16 cellular contexts compared by ENCODE assay signal in genomic region chr1:76068542-76068941, GRCh38. TPM values are rescaled to one million over a fixed set of nuclear protein-coding genes. Genes with fewer than 3 reads are reported as not detected.
A peak's percentile ranks its signal among the peaks of the same experiment; 100 is the strongest.
DNase-seq lines count a peak whose midpoint lies in the region; ATAC-seq, FAIRE-seq and TF ChIP-seq lines count a peak whose summit lies in the region.
"Had no signal": no experiment of that assay in that cellular context is flagged by ENCODE, and none has a peak within 500 bp of the region (broad histone marks: within the 10 kb centered on the region; RNA-seq: fewer than 3 reads in every experiment).

No MANE protein-coding gene starts in this region.

- peak overlapping the region; percentile 30 for H3K4me2 ChIP-seq in astrocyte (ENCODE audit: low read length)

- H3K27ac ChIP-seq in left ventricle myocardium inferior (replicated peaks), result peak overlapping the region; percentile 64
- no peak overlapping the region for H3K27ac ChIP-seq in astrocyte (ENCODE audit: low read depth, low read length)
- peak overlapping the region; percentile 30 to 35 for H3K27ac ChIP-seq in uterus
- H3K27ac ChIP-seq: HL-60 had no signal

- peaks cover 19% of the 10 kb centered on the region for H3K4me1 ChIP-seq in left ventricle myocardium inferior
- H3K4me1 ChIP-seq in astrocyte (ENCODE audit: insufficient read depth, low read length), result peaks cover 7% of the 10 kb centered on the region
- H3K4me1 ChIP-seq in uterus, result no peaks in the 10 kb centered on the region

- H3K27me3 Mint-ChIP-seq in astrocyte (ENCODE audit: low read depth, unreplicated experiment), result peaks cover 5% of the 10 kb centered on the region

- no peaks in the 10 kb centered on the region for H4K20me1 ChIP-seq in astrocyte (ENCODE audit: insufficient read depth, low read length)

- H3K4me3 ChIP-seq in left ventricle myocardium inferior, result no peak overlapping the region
- H3K4me3 ChIP-seq in astrocyte (ENCODE audit: insufficient read depth, low read depth, low read length), result no peak overlapping the region
- no peak overlapping the region for H3K4me3 ChIP-seq in uterus
- H3K4me3 ChIP-seq: transverse colon had no signal

- no peak for TF ChIP-seq POLR2A in uterus (IDR thresholded peaks at IDR 0.05)

- no peak for DNase-seq in left ventricle myocardium inferior
- DNase-seq in Right ventricle myocardium inferior (ENCODE audit: missing footprints), result no peak
- DNase-seq in astrocyte (ENCODE audit: low read depth), result peak; percentile 37
- DNase-seq in hepatic stellate cell (ENCODE audit: low spot score), result peak; percentile 12
- no peak for DNase-seq in uterus
- DNase-seq in NCI-H1417 (lab: John Stamatoyannopoulos, UW), result no peak
- DNase-seq in activated gamma-delta T cell (lab: John Stamatoyannopoulos, UW), result no peak
- DNase-seq: amygdala; GOT3; NCI-H2107; stimulated activated CD8-positive, alpha-beta memory T cell treated with anti-CD3 and anti-CD28 coated beads, Interleukin-4, amount 100 ng/mL, for 48 hours; transverse colon had no signal

- no peaks in the 10 kb centered on the region for H3K9me3 ChIP-seq in left ventricle myocardium inferior (replicated peaks)
- no peaks in the 10 kb centered on the region for H3K9me3 ChIP-seq in astrocyte (ENCODE audit: insufficient read depth, low read depth, low read length)
- H3K9me3 ChIP-seq in uterus, result no peaks in the 10 kb centered on the region
- H3K9me3 ChIP-seq: transverse colon had no signal

- no peak for TF ChIP-seq CTCF in left ventricle myocardium inferior (IDR thresholded peaks at IDR 0.05; ENCODE audit: borderline replicate concordance)
- TF ChIP-seq CTCF in astrocyte (IDR thresholded peaks at IDR 0.05; ENCODE audit: insufficient read depth, low read depth, low read length), result no peak
- TF ChIP-seq CTCF in uterus (IDR thresholded peaks at IDR 0.05), result no peak

- no peaks in the 10 kb centered on the region for H3K36me3 ChIP-seq in left ventricle myocardium inferior
- H3K36me3 ChIP-seq in astrocyte (ENCODE audit: insufficient read depth, low read length), result no peaks in the 10 kb centered on the region
- H3K36me3 ChIP-seq in uterus, result no peaks in the 10 kb centered on the region
- H3K36me3 ChIP-seq: transverse colon had no signal

- H3K36me3 Mint-ChIP-seq in astrocyte (ENCODE audit: low read depth, unreplicated experiment), result no peaks in the 10 kb centered on the region
- H3K36me3 Mint-ChIP-seq: mesothelial cell of epicardium had no signal

- H3K27me3 ChIP-seq in left ventricle myocardium inferior (ENCODE audit: low read depth) (no peaks in the 10 kb centered on the region), astrocyte (ENCODE audit: insufficient read depth, low read length) (no peaks in the 10 kb centered on the region), uterus (no peaks in the 10 kb centered on the region)
- H3K27me3 ChIP-seq: transverse colon had no signal

- H3K9me3 Mint-ChIP-seq in astrocyte (ENCODE audit: unreplicated experiment), result no peaks in the 10 kb centered on the region

- no peak overlapping the region for H2AFZ ChIP-seq in astrocyte (ENCODE audit: low read depth, low read length)

- peaks cover 31% of the 10 kb centered on the region for H3K4me1 Mint-ChIP-seq in astrocyte (ENCODE audit: low read depth, unreplicated experiment)

- intact Hi-C loops in left ventricle myocardium inferior (cut with micrococcal nuclease), result no loop called here
- intact Hi-C loops in Right ventricle myocardium inferior (cut with DNase I), result no loop called here
- intact Hi-C loops in uterus (cut with DNase I; ENCODE audit: low total_unique reads), result no loop called here

- H3K4me3 Mint-ChIP-seq in astrocyte (ENCODE audit: unreplicated experiment), result no peak overlapping the region
- H3K4me3 Mint-ChIP-seq: mesothelial cell of epicardium had no signal

- H3K79me2 ChIP-seq in astrocyte (ENCODE audit: insufficient read depth, low read length), result no peaks in the 10 kb centered on the region

- H3K9ac ChIP-seq in astrocyte (ENCODE audit: low read length), result no peak overlapping the region

- FAIRE-seq in astrocyte (lab: Jason Lieb, UNC), result no peak

- no peak overlapping the region for H3K27ac Mint-ChIP-seq in astrocyte (ENCODE audit: unreplicated experiment)
- H3K27ac Mint-ChIP-seq: mesothelial cell of epicardium had no signal

- ATAC-seq in Right ventricle myocardium inferior (no peak), HG03342 (IDR thresholded peaks at IDR 0.05; ENCODE audit: unreplicated experiment) (no peak)
- ATAC-seq: activated CD4-positive, CD25-positive, alpha-beta regulatory T cell treated with anti-CD3 and anti-CD28 coated beads, Interleukin-2, amount 50 U/mL, for 24 hours had no signal

RNA-seq across cellular contexts. Expression of gene ST6GALNAC3, which starts 6.0 kb away (rescaled TPM):
- total RNA-seq in left ventricle myocardium inferior (4.5 TPM), Right ventricle myocardium inferior (3.9 TPM), astrocyte (1.8 and 3.2 TPM in 2 replicates), uterus (10 to 100 TPM in 3 of 4 donors, 1 to 10 TPM in 1; 6.7 to 43.4 (median 21.1) TPM)

Comparison
In these comparisons a context has a peak if more than half of its experiments do, and no peak if none do; other contexts are left out.
1. DNase-seq: peak in astrocyte (single experiment) and hepatic stellate cell (single experiment); none in left ventricle myocardium inferior (single experiment), Right ventricle myocardium inferior (single experiment), uterus (0 of 2), NCI-H1417 (0 of 3) and activated gamma-delta T cell (single experiment).